In the genomic region with DNA sequence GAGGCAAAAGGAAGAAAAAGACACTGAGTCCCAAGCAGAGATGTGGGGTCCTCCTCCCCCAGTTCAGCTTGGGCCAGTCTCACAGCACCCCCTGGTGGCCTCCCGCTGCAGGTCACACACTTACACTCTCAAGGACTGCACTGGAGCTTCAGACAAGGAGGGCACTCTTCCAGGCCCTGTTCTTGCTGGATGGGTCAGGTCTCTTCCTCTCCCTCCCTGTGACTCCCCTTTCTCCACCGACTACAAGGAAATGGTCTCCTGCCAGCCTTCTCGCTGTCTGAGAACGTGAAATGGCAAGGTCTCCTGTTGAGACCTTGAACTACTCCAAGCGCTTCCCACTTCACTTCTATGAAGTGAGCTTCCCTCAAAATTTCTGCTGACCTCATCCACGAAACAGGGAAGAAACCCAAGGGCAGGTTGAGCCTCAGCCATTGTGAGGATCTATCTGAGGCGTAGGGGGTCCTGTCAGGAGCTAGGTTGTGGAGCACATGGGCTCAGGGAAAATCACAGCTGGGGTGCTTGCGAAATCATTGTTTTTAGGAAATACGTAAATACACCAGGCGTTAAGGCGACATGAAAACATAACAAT, we compare ENCODE assay signal across 8 cellular contexts. TPM values are rescaled to one million over a fixed set of nuclear protein-coding genes. Genes with fewer than 3 reads are reported as not detected.
DNase-seq lines count a peak whose midpoint lies in the region; ATAC-seq, FAIRE-seq and TF ChIP-seq lines count a peak whose summit lies in the region.

No MANE protein-coding gene starts in this region.

- no peaks in the 10 kb centered on the region for H3K9me1 ChIP-seq in endothelial cell of umbilical vein (replicated peaks; ENCODE audit: control insufficient read depth, extremely low read depth, insufficient read depth, low read length)

- no peaks in the 10 kb centered on the region for H3K36me3 ChIP-seq in endothelial cell of umbilical vein (ENCODE audit: control insufficient read depth in 2 of 2, extremely low read depth in 1 of 2, insufficient read depth in 2 of 2, low read length in 2 of 2)

- CTCF ChIA-PET in endothelial cell of umbilical vein (lab: Charles Lee) = interaction anchor here (0.7 to 2.9 kb wide), 21 partner anchors 9 to 633 kb away, joined by 3 to 29 read pairs (median 4); no protein-coding TSS in a partner anchor

- H3K79me2 ChIP-seq in endothelial cell of umbilical vein (ENCODE audit: control insufficient read depth, insufficient read depth, low read length) = no peaks in the 10 kb centered on the region

- no peak overlapping the region for H3K4me3 ChIP-seq in endothelial cell of umbilical vein (replicated peaks in 1 of 3; ENCODE audit: insufficient read depth in 1 of 3, low read depth in 1 of 3, low read length in 3 of 3)

- dilution Hi-C loops in endothelial cell of umbilical vein (cut with MboI; ENCODE audit: extremely low pct_ligation_motif_present, low sequenced_read_pairs) = no loop called here

- no peak overlapping the region for H3K27ac ChIP-seq in endothelial cell of umbilical vein (ENCODE audit: insufficient read depth, low read depth, low read length)

- H3K4me2 ChIP-seq in endothelial cell of umbilical vein (ENCODE audit: insufficient read depth, low read length) = no peak overlapping the region

- POLR2A ChIA-PET in endothelial cell of umbilical vein (lab: Charles Lee) = no interaction called here

- no peaks in the 10 kb centered on the region for H3K27me3 ChIP-seq in endothelial cell of umbilical vein (ENCODE audit: control insufficient read depth in 2 of 2, insufficient read depth in 2 of 2, low read length in 2 of 2)

- peak overlapping the region in 1 of 6 donors; percentile 28 for H3K27ac Mint-ChIP-seq in naive B cell

- peak; percentile 66 to 77 for ATAC-seq in naive B cell (ENCODE audit: low read depth in 2 of 2)
- ATAC-seq in HG03342 (IDR thresholded peaks at IDR 0.05; ENCODE audit: unreplicated experiment) = no peak

- no peak overlapping the region for H2AFZ ChIP-seq in endothelial cell of umbilical vein (ENCODE audit: low read depth, low read length)

- H3K4me3 Mint-ChIP-seq in naive B cell = no peak overlapping the region

- H3K36me3 Mint-ChIP-seq in naive B cell = peaks cover 0 to 9% of the 10 kb centered on the region in 2 donors

- intact Hi-C loops in endothelial cell of umbilical vein (cut with micrococcal nuclease) = loop anchor here (1.0 kb wide), 1 partner anchor 49 kb away; no protein-coding TSS in a partner anchor

- no TSS peak for BruUV-seq in endothelial cell of umbilical vein (replicated peaks; lab: Mats Ljungman, UMichigan)

- TF ChIP-seq POLR2A in endothelial cell of umbilical vein (IDR thresholded peaks at IDR 0.05; ENCODE audit: low read depth, low read length) = no peak

- no peaks in the 10 kb centered on the region for H4K20me1 ChIP-seq in endothelial cell of umbilical vein (replicated peaks; ENCODE audit: control insufficient read depth, extremely low read depth, insufficient read depth, low read length)

- peaks cover 4 to 13% (median 6%) of the 10 kb centered on the region in 3 donors for H3K4me1 Mint-ChIP-seq in naive B cell

- no peak overlapping the region for H3K9ac ChIP-seq in endothelial cell of umbilical vein (replicated peaks; ENCODE audit: extremely low read depth, insufficient read depth, low read length)

- peak; percentile 55 for DNase-seq in activated gamma-delta T cell treated with Interleukin-2 at 50 U/mL for 16 hours
- DNase-seq in activated gamma-delta T cell (lab: John Stamatoyannopoulos, UW) = no peak
- peak; percentile 73 for DNase-seq in NCI-H82 (lab: John Stamatoyannopoulos, UW)
- peak; percentile 80 for DNase-seq in activated CD8-positive, alpha-beta memory T cell treated with anti-CD3 and anti-CD28 coated beads for 24 hours
- DNase-seq in endothelial cell of umbilical vein (ENCODE audit: low read depth, low spot score) = peak; percentile 59
- DNase-seq in naive B cell = peak; percentile 51
- DNase-seq in stimulated activated CD8-positive, alpha-beta memory T cell treated with anti-CD3 and anti-CD28 coated beads, Interleukin-7, amount 100 ng/mL, for 48 hours (ENCODE audit: extremely low read depth in 1 of 2, low read depth in 1 of 2) = peak; percentile 11 to 45

- peaks cover 0 to 9% (median 1%) of the 10 kb centered on the region in 7 donors for H3K9me3 Mint-ChIP-seq in naive B cell

- peaks cover 0 to 6% (median 4%) of the 10 kb centered on the region in 3 donors for H3K27me3 Mint-ChIP-seq in naive B cell

- FAIRE-seq in endothelial cell of umbilical vein (lab: Jason Lieb, UNC) = peak; percentile 35

- H3K4me1 ChIP-seq in endothelial cell of umbilical vein (ENCODE audit: control insufficient read depth, extremely low read depth, insufficient read depth, low read length) = no peaks in the 10 kb centered on the region

- peak; percentile 88 to 92 for TF ChIP-seq CTCF in endothelial cell of umbilical vein (IDR thresholded peaks at IDR 0.05; ENCODE audit: extremely low read depth in 1 of 2, insufficient read depth in 1 of 2, low read depth in 1 of 2, low read length in 2 of 2)

- no peaks in the 10 kb centered on the region for H3K9me3 ChIP-seq in endothelial cell of umbilical vein (replicated peaks; ENCODE audit: control insufficient read depth, insufficient read depth, low read length)

TF ChIP-seq in endothelial cell of umbilical vein, 7 proteins besides CTCF, POLR2A, EP300 and RAD21:
- TF ChIP-seq POLR2AphosphoS5 (IDR thresholded peaks at IDR 0.05; ENCODE audit: insufficient read depth, low read depth, low read length) (no peak), GATA2 (IDR thresholded peaks at IDR 0.05; ENCODE audit: insufficient read depth, insufficient read length, low read depth, low read length) (no peak), MYC (IDR thresholded peaks at IDR 0.05; ENCODE audit: low read depth, low read length) (no peak), MAX (IDR thresholded peaks at IDR 0.05; ENCODE audit: insufficient read depth, insufficient read length) (no peak), JUN (IDR thresholded peaks at IDR 0.05; ENCODE audit: borderline replicate concordance, insufficient read depth, insufficient read length, low read depth) (no peak), EZH2 (IDR thresholded peaks at IDR 0.05; ENCODE audit: borderline replicate concordance, low read depth, low read length, severe bottlenecking) (no peak), FOS (IDR thresholded peaks at IDR 0.05; ENCODE audit: borderline replicate concordance, insufficient read depth, low read length) (no peak)

RNA-seq across cellular contexts. Expression of gene IGLL1, which starts 11.2 kb away (rescaled TPM):
- not detected in 2 replicates for total RNA-seq in endothelial cell of umbilical vein
- not detected in 2 replicates for polyA plus RNA-seq in endothelial cell of umbilical vein
- not detected in 2 replicates for polyA plus RNA-seq in endothelial cell of umbilical vein (2011; cell fraction: cytosol; rRNA removed)
- not detected in 2 replicates for polyA plus RNA-seq in endothelial cell of umbilical vein (2011; cell fraction: nucleus; rRNA removed)
- polyA plus RNA-seq in endothelial cell of umbilical vein (2012) = not detected in 2 replicates
- not detected in 2 replicates for polyA minus RNA-seq in endothelial cell of umbilical vein
- not detected for polyA minus RNA-seq in endothelial cell of umbilical vein (2011; cell fraction: cytosol; rRNA and poly(A)+ RNA removed)
- polyA minus RNA-seq in endothelial cell of umbilical vein (2011; cell fraction: nucleus; rRNA and poly(A)+ RNA removed) = not detected in 2 replicates
- not detected for polyA plus RNA-seq in naive B cell (ENCODE audit: low read depth in 6 of 6)

RNA-seq across cellular contexts. Expression of gene DRICH1, which starts 40.8 kb away (rescaled TPM):
- total RNA-seq in endothelial cell of umbilical vein = 0.32 TPM in 1 of 2 replicates, not detected in the other
- polyA plus RNA-seq in endothelial cell of umbilical vein (0.25 and 0.29 TPM in 2 replicates), naive B cell (ENCODE audit: low read depth in 6 of 6) (under 1 TPM in 2 of 6 donors, not detected in 4; 0.21 to 0.23 TPM)
- 0.06 TPM in 1 of 2 replicates, not detected in the other for polyA plus RNA-seq in endothelial cell of umbilical vein (2011; cell fraction: cytosol; rRNA removed)
- polyA plus RNA-seq in endothelial cell of umbilical vein (2011; cell fraction: nucleus; rRNA removed) = 3.3 TPM in 2 replicates
- not detected in 2 replicates for polyA plus RNA-seq in endothelial cell of umbilical vein (2012)
- polyA minus RNA-seq in endothelial cell of umbilical vein = not detected in 2 replicates
- polyA minus RNA-seq in endothelial cell of umbilical vein (2011; cell fraction: cytosol; rRNA and poly(A)+ RNA removed) = not detected
- polyA minus RNA-seq in endothelial cell of umbilical vein (2011; cell fraction: nucleus; rRNA and poly(A)+ RNA removed) = 0.77 TPM in 2 replicates
